In genomic region chr1:224301391-224301790, GRCh38 we compare ENCODE assay signal across 7 cellular contexts.
"Had no signal": no experiment of that assay in that cellular context is flagged by ENCODE, and none has a peak within 500 bp of the region (broad histone marks: within the 10 kb centered on the region; RNA-seq: fewer than 3 reads in every experiment).

No MANE protein-coding gene starts in this region.

- H2AFZ ChIP-seq: GM23248 had no signal

- H3K4me3 ChIP-seq: GM23248, HAP-1 had no signal

- H3K27ac Mint-ChIP-seq: IgD-negative memory B cell had no signal

- H3K27me3 Mint-ChIP-seq: IgD-negative memory B cell had no signal

- H3K9ac ChIP-seq: GM23248 had no signal

- H3K27ac ChIP-seq: GM23248 had no signal

- DNase-seq: GM23248, GOT3, H7, KG1 had no signal

- ATAC-seq: HCT116 had no signal

- H3K4me1 ChIP-seq: HAP-1 had no signal

- H3K9me3 ChIP-seq: HAP-1 had no signal

- H3K4me3 Mint-ChIP-seq: IgD-negative memory B cell had no signal

- H3K9me3 Mint-ChIP-seq: IgD-negative memory B cell had no signal
